In genomic region chr2:122062506-122062905, GRCh38 we compare ENCODE assay signal across 17 cellular contexts.
A peak's percentile ranks its signal among the peaks of the same experiment; 100 is the strongest.
DNase-seq lines count a peak whose midpoint lies in the region; ATAC-seq and TF ChIP-seq lines count a peak whose summit lies in the region.
"Had no signal": no experiment of that assay in that cellular context is flagged by ENCODE, and none has a peak within 500 bp of the region (broad histone marks: within the 10 kb centered on the region; RNA-seq: fewer than 3 reads in every experiment).

No MANE protein-coding gene starts in this region.

- no peaks in the 10 kb centered on the region for H3K4me1 ChIP-seq in GM23338 (ENCODE audit: insufficient read depth)
- peaks cover 6% of the 10 kb centered on the region for H3K4me1 ChIP-seq in mesendoderm (ENCODE audit: control insufficient read depth, low read depth, low read length)
- no peaks in the 10 kb centered on the region for H3K4me1 ChIP-seq in CD4-positive, alpha-beta memory T cell (ENCODE audit: insufficient read depth, low read length)
- H3K4me1 ChIP-seq in right cardiac atrium (ENCODE audit: control insufficient read depth, insufficient read depth, low read length), result no peaks in the 10 kb centered on the region

- H2AK5ac ChIP-seq in mesendoderm (ENCODE audit: low read length), result no peak overlapping the region

- H3K4me3 Mint-ChIP-seq in GM23338 (no peak overlapping the region), endothelial cell (ENCODE audit: unreplicated experiment) (no peak overlapping the region)
- H3K4me3 Mint-ChIP-seq in CD4-positive, alpha-beta memory T cell, result no peak overlapping the region
- H3K4me3 Mint-ChIP-seq: CD8-positive, alpha-beta T cell had no signal

- peak overlapping the region; percentile 20 for H3K4ac ChIP-seq in mesendoderm (ENCODE audit: low read depth, low read length)

- no peak overlapping the region for H2BK5ac ChIP-seq in mesendoderm (ENCODE audit: low read length)

- H3K56ac ChIP-seq in mesendoderm (ENCODE audit: low read length), result peak overlapping the region; percentile 25

- no peaks in the 10 kb centered on the region for H3K9me3 ChIP-seq in CD4-positive, alpha-beta memory T cell (ENCODE audit: control insufficient read depth in 1 of 2, low read length in 2 of 2)
- H3K9me3 ChIP-seq in right cardiac atrium (ENCODE audit: control insufficient read depth, low read length), result no peaks in the 10 kb centered on the region
- H3K9me3 ChIP-seq: Caco-2 had no signal

- no peaks in the 10 kb centered on the region for H3K79me1 ChIP-seq in mesendoderm (ENCODE audit: low read length)

- no peaks in the 10 kb centered on the region for H3K9me3 Mint-ChIP-seq in GM23338
- no peaks in the 10 kb centered on the region for H3K9me3 Mint-ChIP-seq in CD4-positive, alpha-beta memory T cell
- H3K9me3 Mint-ChIP-seq in endothelial cell (ENCODE audit: unreplicated experiment), result no peaks in the 10 kb centered on the region
- H3K9me3 Mint-ChIP-seq: CD8-positive, alpha-beta T cell had no signal

- no peaks in the 10 kb centered on the region for H4K20me1 ChIP-seq in GM23338 (replicated peaks; ENCODE audit: insufficient read depth)

- no peak overlapping the region for H2BK15ac ChIP-seq in mesendoderm (replicated peaks; ENCODE audit: low read depth)

- H3K27ac Mint-ChIP-seq in GM23338 (no peak overlapping the region), endothelial cell (ENCODE audit: unreplicated experiment) (no peak overlapping the region)
- no peak overlapping the region for H3K27ac Mint-ChIP-seq in CD4-positive, alpha-beta memory T cell
- H3K27ac Mint-ChIP-seq: CD8-positive, alpha-beta T cell had no signal

- POLR2A ChIA-PET in CD4-positive, alpha-beta memory T cell (lab: Charles Lee; ENCODE audit: partially characterized antibody), result no interaction called here

- DNase-seq in GM23338 (ENCODE audit: low spot score) (no peak), NCI-H460 (ENCODE audit: extremely low read depth, low read depth) (peak; percentile 93), mesendoderm (peak; percentile 58), right cardiac atrium (no peak), endothelial cell (ENCODE audit: low spot score) (no peak)
- no peak for DNase-seq in CD4-positive, alpha-beta memory T cell
- DNase-seq: C1 segment of cervical spinal cord; Caco-2; CD8-positive, alpha-beta T cell; DMS153; DND-41; EL; GDM1; GOT3; H7; HCEC 1CT had no signal

- H4K8ac ChIP-seq in mesendoderm (ENCODE audit: low read depth, low read length), result no peak overlapping the region

- no peak for ATAC-seq in GM23338
- no peak for ATAC-seq in right cardiac atrium
- ATAC-seq: CD8-positive, alpha-beta T cell; GM12878 had no signal

- peak overlapping the region; percentile 59 for H2AFZ ChIP-seq in GM23338

- no peak overlapping the region for H3K9ac ChIP-seq in mesendoderm (ENCODE audit: low read length)

- H3K79me2 ChIP-seq in GM23338 (replicated peaks; ENCODE audit: insufficient read depth) (no peaks in the 10 kb centered on the region), mesendoderm (ENCODE audit: control insufficient read depth, insufficient read depth, low read length) (no peaks in the 10 kb centered on the region)

- 0 out of 2 replicates have a peak, but pooled peaks cover 5% of the 10 kb centered on the region for H3K9me2 ChIP-seq in GM23338 (ENCODE audit: insufficient read depth)

- H3K23ac ChIP-seq in mesendoderm (ENCODE audit: low read length), result no peak overlapping the region

- H3K27me3 Mint-ChIP-seq in GM23338 (ENCODE audit: insufficient read depth, low read depth, poor library complexity) (no peaks in the 10 kb centered on the region), endothelial cell (ENCODE audit: unreplicated experiment) (no peaks in the 10 kb centered on the region)
- H3K27me3 Mint-ChIP-seq in CD4-positive, alpha-beta memory T cell, result no peaks in the 10 kb centered on the region

- WGBS in mesendoderm (ENCODE audit: extremely low coverage, insufficient coverage, low lambda C conversion rate), result no CpG with 5 or more reads among the region's 4 CpGs
- WGBS in right cardiac atrium, result 63% methylated on average over 4 of the region's 4 CpGs

- H3K36me3 Mint-ChIP-seq in GM23338 (ENCODE audit: low read depth) (no peaks in the 10 kb centered on the region), endothelial cell (ENCODE audit: low read depth, unreplicated experiment) (no peaks in the 10 kb centered on the region)
- H3K36me3 Mint-ChIP-seq in CD4-positive, alpha-beta memory T cell, result no peaks in the 10 kb centered on the region
- H3K36me3 Mint-ChIP-seq: CD8-positive, alpha-beta T cell had no signal

- CTCF ChIA-PET in CD4-positive, alpha-beta memory T cell (lab: Charles Lee; ENCODE audit: partially characterized antibody), result no interaction called here

- peak overlapping the region; percentile 5 for H3K18ac ChIP-seq in mesendoderm (ENCODE audit: low read length)

- H3K27me3 ChIP-seq in GM23338 (ENCODE audit: insufficient read depth) (no peaks in the 10 kb centered on the region), mesendoderm (ENCODE audit: insufficient read depth, low read length, poor library complexity) (no peaks in the 10 kb centered on the region), right cardiac atrium (ENCODE audit: control insufficient read depth, insufficient read depth) (no peaks in the 10 kb centered on the region)
- no peaks in the 10 kb centered on the region for H3K27me3 ChIP-seq in CD4-positive, alpha-beta memory T cell (ENCODE audit: insufficient read depth, low read length)

- H3K4me3 ChIP-seq in GM23338 (no peak overlapping the region), mesendoderm (ENCODE audit: low read length) (no peak overlapping the region), right cardiac atrium (ENCODE audit: low read length) (no peak overlapping the region)
- H3K4me3 ChIP-seq in CD4-positive, alpha-beta memory T cell (ENCODE audit: low read length in 2 of 2), result no peak overlapping the region
- H3K4me3 ChIP-seq: GM12878 had no signal

- H4K5ac ChIP-seq in mesendoderm (ENCODE audit: low read length), result no peak overlapping the region

- H3K4me2 ChIP-seq in GM23338, result no peak overlapping the region
- H3K4me2 ChIP-seq in mesendoderm (ENCODE audit: low read length), result no peak overlapping the region

- H3K4me1 Mint-ChIP-seq in GM23338, result peaks cover 7% of the 10 kb centered on the region; the same call in 2 of the 3 replicates
- H3K4me1 Mint-ChIP-seq in CD4-positive, alpha-beta memory T cell, result no peaks in the 10 kb centered on the region
- H3K4me1 Mint-ChIP-seq in endothelial cell (ENCODE audit: unreplicated experiment), result no peaks in the 10 kb centered on the region

- H3K36me3 ChIP-seq in GM23338 (ENCODE audit: insufficient read depth) (no peaks in the 10 kb centered on the region), mesendoderm (ENCODE audit: control insufficient read depth, insufficient read depth, low read length) (no peaks in the 10 kb centered on the region)
- no peaks in the 10 kb centered on the region for H3K36me3 ChIP-seq in CD4-positive, alpha-beta memory T cell (ENCODE audit: insufficient read depth, low read length)

- intact Hi-C loops in CD4-positive, alpha-beta memory T cell (cut with micrococcal nuclease), result no loop called here
- intact Hi-C loops in right cardiac atrium (cut with DNase I), result no loop called here

- H3F3A ChIP-seq in GM23338 (replicated peaks; ENCODE audit: low read depth), result no peaks in the 10 kb centered on the region

- no peak overlapping the region for H2BK120ac ChIP-seq in mesendoderm (ENCODE audit: low read depth, low read length)

- TF ChIP-seq CTCF in GM23338 (conservative IDR thresholded peaks at IDR 0.05; ENCODE audit: low read depth in 2 of 2), result no peak
- no peak for TF ChIP-seq CTCF in endothelial cell (IDR thresholded peaks at IDR 0.05; ENCODE audit: unreplicated experiment)

- no peak overlapping the region for H3K27ac ChIP-seq in GM23338 (ENCODE audit: low read depth)
- H3K27ac ChIP-seq in mesendoderm (ENCODE audit: low read depth, low read length), result no peak overlapping the region
- H3K27ac ChIP-seq in CD4-positive, alpha-beta memory T cell (ENCODE audit: low read depth, low read length), result no peak overlapping the region
- H3K27ac ChIP-seq in right cardiac atrium (ENCODE audit: low read length), result no peak overlapping the region

TF ChIP-seq in GM23338, 12 proteins besides CTCF, POLR2A, EP300 and RAD21:
- no peak for TF ChIP-seq ZNF331 (CRISPR knock-in tag; IDR thresholded peaks at IDR 0.05; ENCODE audit: low read depth)
- TF ChIP-seq, protein P1, sequence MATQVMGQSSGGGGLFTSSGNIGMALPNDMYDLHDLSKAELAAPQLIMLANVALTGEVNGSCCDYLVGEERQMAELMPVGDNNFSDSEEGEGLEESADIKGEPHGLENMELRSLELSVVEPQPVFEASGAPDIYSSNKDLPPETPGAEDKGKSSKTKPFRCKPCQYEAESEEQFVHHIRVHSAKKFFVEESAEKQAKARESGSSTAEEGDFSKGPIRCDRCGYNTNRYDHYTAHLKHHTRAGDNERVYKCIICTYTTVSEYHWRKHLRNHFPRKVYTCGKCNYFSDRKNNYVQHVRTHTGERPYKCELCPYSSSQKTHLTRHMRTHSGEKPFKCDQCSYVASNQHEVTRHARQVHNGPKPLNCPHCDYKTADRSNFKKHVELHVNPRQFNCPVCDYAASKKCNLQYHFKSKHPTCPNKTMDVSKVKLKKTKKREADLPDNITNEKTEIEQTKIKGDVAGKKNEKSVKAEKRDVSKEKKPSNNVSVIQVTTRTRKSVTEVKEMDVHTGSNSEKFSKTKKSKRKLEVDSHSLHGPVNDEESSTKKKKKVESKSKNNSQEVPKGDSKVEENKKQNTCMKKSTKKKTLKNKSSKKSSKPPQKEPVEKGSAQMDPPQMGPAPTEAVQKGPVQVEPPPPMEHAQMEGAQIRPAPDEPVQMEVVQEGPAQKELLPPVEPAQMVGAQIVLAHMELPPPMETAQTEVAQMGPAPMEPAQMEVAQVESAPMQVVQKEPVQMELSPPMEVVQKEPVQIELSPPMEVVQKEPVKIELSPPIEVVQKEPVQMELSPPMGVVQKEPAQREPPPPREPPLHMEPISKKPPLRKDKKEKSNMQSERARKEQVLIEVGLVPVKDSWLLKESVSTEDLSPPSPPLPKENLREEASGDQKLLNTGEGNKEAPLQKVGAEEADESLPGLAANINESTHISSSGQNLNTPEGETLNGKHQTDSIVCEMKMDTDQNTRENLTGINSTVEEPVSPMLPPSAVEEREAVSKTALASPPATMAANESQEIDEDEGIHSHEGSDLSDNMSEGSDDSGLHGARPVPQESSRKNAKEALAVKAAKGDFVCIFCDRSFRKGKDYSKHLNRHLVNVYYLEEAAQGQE (IDR thresholded peaks at IDR 0.05; ENCODE audit: unreplicated experiment), result no peak

Comparison
In these comparisons a context has a peak if more than half of its experiments do, and no peak if none do; other contexts are left out.
1. DNase-seq: peak in NCI-H460 (single experiment) and mesendoderm (single experiment); none in GM23338 (single experiment), CD4-positive, alpha-beta memory T cell (0 of 5), right cardiac atrium (0 of 3) and endothelial cell (single experiment).